8 cellular contexts compared by ENCODE assay signal in genomic region chr6:109793793-109794192, GRCh38.
DNase-seq lines count a peak whose midpoint lies in the region; ATAC-seq and TF ChIP-seq lines count a peak whose summit lies in the region.

No MANE protein-coding gene starts in this region.

- no peaks in the 10 kb centered on the region for H3K27me3 ChIP-seq in tibial nerve

- no peaks in the 10 kb centered on the region for H3K9me3 ChIP-seq in tibial nerve

- TF ChIP-seq CTCF in tibial nerve (IDR thresholded peaks at IDR 0.05), result no peak

- peaks cover 0 to 20% (median 0%) of the 10 kb centered on the region in 3 donors for H3K36me3 ChIP-seq in tibial nerve

- ATAC-seq in GM19463 (IDR thresholded peaks at IDR 0.05; ENCODE audit: unreplicated experiment), result no peak

- 8 to 16% methylated on average over 1 of the region's 1 CpG for WGBS in tibial nerve, 2 donors

- no peak for TF ChIP-seq POLR2A in tibial nerve (IDR thresholded peaks at IDR 0.05)

- no peak overlapping the region for H3K4me3 ChIP-seq in tibial nerve

- H3K4me1 ChIP-seq in tibial nerve, result peaks cover 0 to 44% (median 11%) of the 10 kb centered on the region in 4 donors

- peak overlapping the region; percentile 61 to 96 (median 82) for H3K27ac ChIP-seq in tibial nerve

- TF ChIP-seq EP300 in tibial nerve (IDR thresholded peaks at IDR 0.05), result peak; percentile 75 to 84

- DNase-seq in DMS79 (lab: John Stamatoyannopoulos, UW) (peak; percentile 37), M059J (ENCODE audit: low read depth) (peak; percentile 95), amniotic epithelial cell (ENCODE audit: low read depth) (peak; percentile 97), iris pigment epithelial cell (ENCODE audit: low read depth) (peak; percentile 98), tibial nerve (ENCODE audit: low spot score in 2 of 2) (peak in 1 of 2 donors; percentile 39), NCI-H82 treated with DMSO at 0.1 percent for 48 hours (lab: John Stamatoyannopoulos, UW; ENCODE audit: unreplicated experiment) (no peak)
- no peak for DNase-seq in activated naive CD4-positive, alpha-beta T cell treated with Interleukin-2 at 50 U/mL for 16 hours

Comparison
In these comparisons a context has a peak if more than half of its experiments do, and no peak if none do; other contexts are left out.
1. DNase-seq: peak in DMS79 (single experiment), M059J (single experiment), amniotic epithelial cell (single experiment) and iris pigment epithelial cell (single experiment); none in activated naive CD4-positive, alpha-beta T cell treated with Interleukin-2 at 50 U/mL for 16 hours (single experiment) and NCI-H82 treated with DMSO at 0.1 percent for 48 hours (single experiment).